Comparison of ENCODE assay signal across 24 cellular contexts in the genomic region with DNA sequence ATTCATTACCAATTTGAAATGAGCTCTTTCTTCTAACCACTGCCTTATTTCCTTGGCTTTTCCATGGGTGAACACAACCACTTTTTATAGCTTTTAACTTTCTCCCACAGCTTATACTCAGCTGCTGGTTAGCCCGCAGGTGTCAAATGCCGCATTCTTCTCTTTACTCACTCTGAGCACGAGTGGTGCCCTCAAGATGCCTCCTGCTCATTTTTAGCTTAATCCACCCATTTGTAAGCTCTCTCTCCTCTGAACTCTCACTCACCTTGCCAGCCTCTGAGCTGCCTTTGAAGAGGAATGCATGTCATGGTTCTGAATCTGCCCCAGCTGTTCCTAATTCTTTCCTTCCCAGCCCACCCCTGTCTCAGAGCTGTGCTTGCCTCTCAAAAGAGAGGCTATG.
"Had no signal": no experiment of that assay in that cellular context is flagged by ENCODE, and none has a peak within 500 bp of the region (broad histone marks: within the 10 kb centered on the region; RNA-seq: fewer than 3 reads in every experiment).

No MANE protein-coding gene starts in this region.

- DNase-seq: activated B cell treated with CpG ODN at 0.5 μM for 24 hours; activated CD4-positive, alpha-beta memory T cell treated with anti-CD3 and anti-CD28 coated beads, Interleukin-2, amount 10 ng/mL, durations not matched to agents 7 days and 5 days; activated CD4-positive, alpha-beta T cell treated with anti-CD3 and anti-CD28 coated beads for 36 hours; activated effector memory CD4-positive, alpha-beta T cell treated with Interleukin-2 at 50 U/mL for 16 hours; activated naive CD4-positive, alpha-beta T cell treated with anti-CD3 and anti-CD28 coated beads, Interleukin-2, amount 10 ng/mL, durations not matched to agents 7 days and 5 days; activated T-cell treated with anti-CD3 and anti-CD28 coated beads, Interleukin-2, amount 50 U/mL, for 72 hours; anterior cingulate cortex; gastrocnemius medialis; hypothalamus; left colon; mesendoderm; naive thymus-derived CD8-positive, alpha-beta T cell; retina; spleen; stimulated activated CD4-positive, alpha-beta T cell treated with anti-CD3 and anti-CD28 coated beads, Interleukin-4, amount 100 ng/mL, for 1 hour; stimulated activated naive CD4-positive, alpha-beta T cell; testis had no signal

- H3K9me3 ChIP-seq: esophagus muscularis mucosa, gastrocnemius medialis, spleen, testis, vagina had no signal

- H3K4me3 ChIP-seq: coronary artery, esophagus muscularis mucosa, gastrocnemius medialis, spleen, testis, vagina had no signal

- H3K4me1 Mint-ChIP-seq: activated B cell treated with CpG ODN at 0.5 μM for 24 hours; activated CD4-positive, alpha-beta memory T cell treated with anti-CD3 and anti-CD28 coated beads, Interleukin-2, amount 10 ng/mL, durations not matched to agents 7 days and 5 days; activated CD4-positive, alpha-beta T cell treated with anti-CD3 and anti-CD28 coated beads for 36 hours; activated naive CD4-positive, alpha-beta T cell treated with anti-CD3 and anti-CD28 coated beads, Interleukin-2, amount 10 ng/mL, durations not matched to agents 7 days and 5 days; naive thymus-derived CD8-positive, alpha-beta T cell had no signal

- H3K9me3 Mint-ChIP-seq: activated B cell treated with CpG ODN at 0.5 μM for 24 hours had no signal

- H3K36me3 ChIP-seq: esophagus muscularis mucosa, gastrocnemius medialis, spleen, vagina had no signal

- H3K4me3 Mint-ChIP-seq: activated B cell treated with CpG ODN at 0.5 μM for 24 hours; activated CD4-positive, alpha-beta memory T cell treated with anti-CD3 and anti-CD28 coated beads, Interleukin-2, amount 10 ng/mL, durations not matched to agents 7 days and 5 days; activated CD4-positive, alpha-beta T cell treated with anti-CD3 and anti-CD28 coated beads for 36 hours; activated naive CD4-positive, alpha-beta T cell treated with anti-CD3 and anti-CD28 coated beads, Interleukin-2, amount 10 ng/mL, durations not matched to agents 7 days and 5 days; activated T-cell treated with anti-CD3 and anti-CD28 coated beads, Interleukin-2, amount 50 U/mL, for 72 hours; naive thymus-derived CD8-positive, alpha-beta T cell; T-helper 1 cell treated with Interleukin-12 subunit alpha and Interleukin-12 subunit beta and Interleukin-4 antibody, amounts not matched to agents 30 μg/mL and 1 μg/mL, for 36 hours; type B pancreatic cell had no signal

- ATAC-seq: activated CD4-positive, alpha-beta T cell treated with anti-CD3 and anti-CD28 coated beads for 36 hours; activated T-cell treated with anti-CD3 and anti-CD28 coated beads, Interleukin-2, amount 50 U/mL, for 72 hours; gastrocnemius medialis; left colon; naive thymus-derived CD8-positive, alpha-beta T cell had no signal

- H3K27me3 ChIP-seq: esophagus muscularis mucosa, gastrocnemius medialis, spleen, testis, vagina had no signal

- FAIRE-seq: bronchial epithelial cell, keratinocyte had no signal

- H3K4me1 ChIP-seq: esophagus muscularis mucosa, gastrocnemius medialis, spleen, testis, vagina had no signal

- H3K27me3 Mint-ChIP-seq: activated B cell treated with CpG ODN at 0.5 μM for 24 hours; activated CD4-positive, alpha-beta memory T cell treated with anti-CD3 and anti-CD28 coated beads, Interleukin-2, amount 10 ng/mL, durations not matched to agents 7 days and 5 days; activated CD4-positive, alpha-beta T cell treated with anti-CD3 and anti-CD28 coated beads for 36 hours; activated naive CD4-positive, alpha-beta T cell treated with anti-CD3 and anti-CD28 coated beads, Interleukin-2, amount 10 ng/mL, durations not matched to agents 7 days and 5 days; type B pancreatic cell had no signal

- H3K27ac Mint-ChIP-seq: activated B cell treated with CpG ODN at 0.5 μM for 24 hours; activated CD4-positive, alpha-beta memory T cell treated with anti-CD3 and anti-CD28 coated beads, Interleukin-2, amount 10 ng/mL, durations not matched to agents 7 days and 5 days; activated CD4-positive, alpha-beta T cell treated with anti-CD3 and anti-CD28 coated beads for 36 hours; activated naive CD4-positive, alpha-beta T cell treated with anti-CD3 and anti-CD28 coated beads, Interleukin-2, amount 10 ng/mL, durations not matched to agents 7 days and 5 days; activated T-cell treated with anti-CD3 and anti-CD28 coated beads, Interleukin-2, amount 50 U/mL, for 72 hours; naive thymus-derived CD8-positive, alpha-beta T cell; T-helper 1 cell treated with Interleukin-12 subunit alpha and Interleukin-12 subunit beta and Interleukin-4 antibody, amounts not matched to agents 30 μg/mL and 1 μg/mL, for 36 hours; type B pancreatic cell had no signal

- H3K36me3 Mint-ChIP-seq: activated naive CD4-positive, alpha-beta T cell treated with anti-CD3 and anti-CD28 coated beads, Interleukin-2, amount 10 ng/mL, durations not matched to agents 7 days and 5 days; naive thymus-derived CD8-positive, alpha-beta T cell; type B pancreatic cell had no signal

- H3K27ac ChIP-seq: coronary artery, esophagus muscularis mucosa, gastrocnemius medialis, spleen, testis, vagina had no signal
